Comparison of ENCODE assay signal across 1 cellular context in genomic region chr1:2194898-2195673, GRCh38.
TF ChIP-seq lines count a peak whose summit lies in the region.

No MANE protein-coding gene starts in this region.

TF ChIP-seq in SK-N-SH, 30 proteins besides CTCF, POLR2A, EP300 and RAD21:
- no peak for TF ChIP-seq EZH2phosphoT487 (IDR thresholded peaks at IDR 0.05; ENCODE audit: borderline replicate concordance, low read depth)
- no peak for TF ChIP-seq RFX5 (IDR thresholded peaks at IDR 0.05; ENCODE audit: low read length)
- TF ChIP-seq NFIC (IDR thresholded peaks at IDR 0.05; ENCODE audit: borderline replicate concordance) = no peak
- TF ChIP-seq GABPA (IDR thresholded peaks at IDR 0.05; ENCODE audit: low read depth) = peak; percentile 69
- no peak for TF ChIP-seq ELF1 (IDR thresholded peaks at IDR 0.05)
- TF ChIP-seq POLR2AphosphoS5 (IDR thresholded peaks at IDR 0.05; ENCODE audit: low read depth, low read length) = 0 out of 2 replicates have a peak, but pooled peaks have one; percentile 41
- no peak for TF ChIP-seq NRF1 (IDR thresholded peaks at IDR 0.05; ENCODE audit: low read depth, low read length)
- TF ChIP-seq FOXM1 (IDR thresholded peaks at IDR 0.05; ENCODE audit: low read depth) = no peak
- no peak for TF ChIP-seq USF2 (IDR thresholded peaks at IDR 0.05; ENCODE audit: borderline replicate concordance, low read depth, low read length)
- no peak for TF ChIP-seq MAX (IDR thresholded peaks at IDR 0.05; ENCODE audit: low read depth)
- TF ChIP-seq SMC3 (IDR thresholded peaks at IDR 0.05; ENCODE audit: low read depth, low read length) = peak; percentile 91
- TF ChIP-seq CHD2 (IDR thresholded peaks at IDR 0.05; ENCODE audit: low read length, partially characterized antibody) = no peak
- no peak for TF ChIP-seq TAF1 (IDR thresholded peaks at IDR 0.05; ENCODE audit: borderline replicate concordance, low read depth, low read length)
- no peak; the same call in 1 of the 2 replicates for TF ChIP-seq RCOR1 (IDR thresholded peaks at IDR 0.05; ENCODE audit: low read length)
- TF ChIP-seq MXI1 (IDR thresholded peaks at IDR 0.05; ENCODE audit: low read depth, low read length) = peak; percentile 47; the same call in 1 of the 2 replicates
- TF ChIP-seq FOXJ3 (CRISPR knock-in tag; IDR thresholded peaks at IDR 0.05) = no peak
- no peak for TF ChIP-seq TEAD4 (IDR thresholded peaks at IDR 0.05; ENCODE audit: borderline replicate concordance, insufficient read depth)
- TF ChIP-seq JUND (IDR thresholded peaks at IDR 0.05) = no peak
- 0 out of 2 replicates have a peak, but pooled peaks have one; percentile 54 for TF ChIP-seq YY1 (IDR thresholded peaks at IDR 0.05; ENCODE audit: low read depth)
- no peak for TF ChIP-seq REST (IDR thresholded peaks at IDR 0.05; ENCODE audit: low read depth, low read length)
- TF ChIP-seq FOSL2 (IDR thresholded peaks at IDR 0.05; ENCODE audit: borderline replicate concordance, low read depth) = no peak
- TF ChIP-seq PBX3 (IDR thresholded peaks at IDR 0.05) = 0 out of 2 replicates have a peak, but pooled peaks have one; percentile 2
